8 cellular contexts compared by ENCODE assay signal in genomic region chr12:55188974-55189556, GRCh38. TPM values are rescaled to one million over a fixed set of nuclear protein-coding genes. Genes with fewer than 3 reads are reported as not detected.
DNase-seq lines count a peak whose midpoint lies in the region; ATAC-seq and TF ChIP-seq lines count a peak whose summit lies in the region.

No MANE protein-coding gene starts in this region.

- peak; percentile 82 for TF ChIP-seq CTCF in CD14-positive monocyte (IDR thresholded peaks at IDR 0.05)
- peak in 55 of 56 donors; percentile 58 to 99 (median 87) for TF ChIP-seq CTCF in dorsolateral prefrontal cortex (IDR thresholded peaks at IDR 0.05 in 54 of 56, conservative IDR thresholded peaks at IDR 0.05 in 2 of 56; ENCODE audit: low read depth in 1 of 56, partially characterized antibody in 56 of 56)
- peak in 5 of 6 experiments; percentile 39 to 76 (median 65) for TF ChIP-seq CTCF in upper lobe of left lung (IDR thresholded peaks at IDR 0.05)

- H2BK12ac ChIP-seq in mesenchymal stem cell (ENCODE audit: low read length in 2 of 2), result no peak overlapping the region

- H3K4ac ChIP-seq in mesenchymal stem cell (ENCODE audit: low read depth in 1 of 2, low read length in 2 of 2), result no peak overlapping the region

- no peak for TF ChIP-seq EP300 in upper lobe of left lung (IDR thresholded peaks at IDR 0.05)

- H3K4me2 ChIP-seq in mesenchymal stem cell (ENCODE audit: low read length, poor library complexity, severe bottlenecking), result no peak overlapping the region

- no peak overlapping the region for H3K14ac ChIP-seq in mesenchymal stem cell (ENCODE audit: low read length in 2 of 2)

- no peak overlapping the region for H3K9ac ChIP-seq in mesenchymal stem cell (ENCODE audit: low read length)

- H3K27ac ChIP-seq in dorsolateral prefrontal cortex (no peak overlapping the region), mesenchymal stem cell (ENCODE audit: low read length, poor library complexity, severe bottlenecking) (no peak overlapping the region), upper lobe of left lung (no peak overlapping the region)

- H3K79me1 ChIP-seq in mesenchymal stem cell (replicated peaks; ENCODE audit: low read length, poor library complexity, severe bottlenecking), result no peaks in the 10 kb centered on the region

- no peak overlapping the region for H3K4me3 Mint-ChIP-seq in CD14-positive monocyte

- no peak overlapping the region for H4K8ac ChIP-seq in mesenchymal stem cell (ENCODE audit: low read length)

- no peaks in the 10 kb centered on the region for H3K36me3 Mint-ChIP-seq in CD14-positive monocyte

- DNase-seq in CD14-positive monocyte (ENCODE audit: low spot score), result no peak
- peak; percentile 64 for DNase-seq in NCI-H146 treated with DMSO at 0.1 percent for 48 hours (lab: John Stamatoyannopoulos, UW; ENCODE audit: unreplicated experiment)
- DNase-seq in SKM-1 treated with dmso at 0.1 percent for 144 hours (lab: John Stamatoyannopoulos, UW; ENCODE audit: unreplicated experiment), result peak; percentile 64
- peak in 2 of 10 donors; percentile 11 to 38 for DNase-seq in dorsolateral prefrontal cortex
- DNase-seq in mesenchymal stem cell, result peak; percentile 72
- DNase-seq in upper lobe of left lung, result no peak

- H3K27me3 Mint-ChIP-seq in CD14-positive monocyte (ENCODE audit: low read depth in 3 of 3), result peaks cover 1 to 10% (median 6%) of the 10 kb centered on the region in 3 donors

- H3K4me3 ChIP-seq in dorsolateral prefrontal cortex (no peak overlapping the region), mesenchymal stem cell (ENCODE audit: insufficient read depth in 1 of 2, low read depth in 1 of 2, low read length in 2 of 2) (no peak overlapping the region), upper lobe of left lung (no peak overlapping the region)

- H3K9me3 ChIP-seq in mesenchymal stem cell (ENCODE audit: control insufficient read depth, low read length) (no peaks in the 10 kb centered on the region), upper lobe of left lung (no peaks in the 10 kb centered on the region)

- no peak overlapping the region for H2AFZ ChIP-seq in mesenchymal stem cell (ENCODE audit: low read depth, low read length)

- H2BK5ac ChIP-seq in mesenchymal stem cell (ENCODE audit: low read depth, low read length, poor library complexity, severe bottlenecking), result no peak overlapping the region

- no peak for TF ChIP-seq POLR2A in upper lobe of left lung (IDR thresholded peaks at IDR 0.05)

- H2BK15ac ChIP-seq in mesenchymal stem cell (ENCODE audit: low read depth, poor library complexity, severe bottlenecking), result no peak overlapping the region

- no peak overlapping the region for H3K18ac ChIP-seq in mesenchymal stem cell (ENCODE audit: low read depth in 1 of 2, low read length in 2 of 2)

- H3K4me1 ChIP-seq in mesenchymal stem cell (ENCODE audit: control insufficient read depth, insufficient read depth, low read depth, low read length) (no peaks in the 10 kb centered on the region), upper lobe of left lung (no peaks in the 10 kb centered on the region)

- no peak overlapping the region for H3K27ac Mint-ChIP-seq in CD14-positive monocyte

- H3K27me3 ChIP-seq in dorsolateral prefrontal cortex (peaks cover 0 to 6% (median 0%) of the 10 kb centered on the region in 45 donors), mesenchymal stem cell (ENCODE audit: control insufficient read depth in 1 of 2, insufficient read depth in 1 of 2, low read length in 2 of 2) (peaks cover 0 to 2% of the 10 kb centered on the region in 2 experiments), upper lobe of left lung (no peaks in the 10 kb centered on the region)

- no peak overlapping the region for H4K91ac ChIP-seq in mesenchymal stem cell (ENCODE audit: low read length)

- peaks cover 0 to 8% (median 0%) of the 10 kb centered on the region in 7 donors for H3K9me3 Mint-ChIP-seq in CD14-positive monocyte

- no peaks in the 10 kb centered on the region for H3K4me1 Mint-ChIP-seq in CD14-positive monocyte

- intact Hi-C loops in CD14-positive monocyte (cut with micrococcal nuclease) (no loop called here), dorsolateral prefrontal cortex (cut with DNase I) (loop anchor here (2.0 kb wide), 2 partner anchors 430 to 432 kb away; no protein-coding TSS in a partner anchor)

- WGBS in mesenchymal stem cell, result 0% methylated on average over 1 of the region's 4 CpGs
- WGBS in upper lobe of left lung, 2 donors, result 0 to 2% methylated on average over 4 of the region's 4 CpGs

- H3K36me3 ChIP-seq in mesenchymal stem cell (ENCODE audit: control insufficient read depth in 1 of 2, insufficient read depth in 2 of 2, low read depth in 1 of 2, low read length in 2 of 2), result no peaks in the 10 kb centered on the region
- H3K36me3 ChIP-seq in upper lobe of left lung, result no peaks in the 10 kb centered on the region

- no peak overlapping the region for H2BK120ac ChIP-seq in mesenchymal stem cell (ENCODE audit: low read depth, low read length)

- ATAC-seq in GM18511 (IDR thresholded peaks at IDR 0.05; ENCODE audit: unreplicated experiment) (peak; percentile 93), HG02938 (IDR thresholded peaks at IDR 0.05; ENCODE audit: unreplicated experiment) (peak; percentile 89), upper lobe of left lung (ENCODE audit: low FRiP score in 2 of 2) (peak; percentile 80 to 84)

- H3K23ac ChIP-seq in mesenchymal stem cell (ENCODE audit: low read length in 2 of 2), result no peak overlapping the region

- H2AK5ac ChIP-seq in mesenchymal stem cell (ENCODE audit: low read length, severe bottlenecking), result no peak overlapping the region

RNA-seq across cellular contexts. Expression of gene OR10A7, which starts 31.8 kb away (rescaled TPM):
- not detected for polyA plus RNA-seq in CD14-positive monocyte
- total RNA-seq in dorsolateral prefrontal cortex (not detected), upper lobe of left lung (not detected)
- polyA plus RNA-seq in mesenchymal stem cell (2013, experiment 1 of 2), result not detected
- polyA plus RNA-seq in mesenchymal stem cell (2013, experiment 2 of 2), result not detected

RNA-seq across cellular contexts. Expression of gene OR6C74, which starts 55.3 kb away (rescaled TPM):
- polyA plus RNA-seq in CD14-positive monocyte, result not detected
- total RNA-seq in dorsolateral prefrontal cortex (not detected), upper lobe of left lung (not detected)
- not detected for polyA plus RNA-seq in mesenchymal stem cell (2013, experiment 1 of 2)
- polyA plus RNA-seq in mesenchymal stem cell (2013, experiment 2 of 2), result not detected

Comparison
In these comparisons a context has a peak if more than half of its experiments do, and no peak if none do; other contexts are left out.
1. DNase-seq: peak in NCI-H146 treated with DMSO at 0.1 percent for 48 hours (single experiment), SKM-1 treated with dmso at 0.1 percent for 144 hours (single experiment) and mesenchymal stem cell (single experiment); none in CD14-positive monocyte (single experiment) and upper lobe of left lung (0 of 2).
2. intact Hi-C loops: an anchor here in dorsolateral prefrontal cortex (2.0 kb wide); none called in CD14-positive monocyte.
3. Peak in every context shown above with its lines, with median percentiles within 50 percentile points of each other: CTCF ChIP-seq and ATAC-seq.